In genomic region chr6:34132486-34133185, GRCh38 we compare ENCODE assay signal across 8 cellular contexts. TPM values are rescaled to one million over a fixed set of nuclear protein-coding genes. Genes with fewer than 3 reads are reported as not detected.
DNase-seq lines count a peak whose midpoint lies in the region; ATAC-seq and TF ChIP-seq lines count a peak whose summit lies in the region.

No MANE protein-coding gene starts in this region.

- no peak overlapping the region for H3K4me3 ChIP-seq in Jurkat, Clone E6-1 (ENCODE audit: low read length)
- H3K4me3 ChIP-seq in coronary artery: no peak overlapping the region

- no peak overlapping the region for H3K27ac Mint-ChIP-seq in activated CD4-positive, alpha-beta memory T cell treated with anti-CD3 and anti-CD28 coated beads, Interleukin-2, amount 10 ng/mL, durations not matched to agents 7 days and 5 days

- TF ChIP-seq CTCF in coronary artery (IDR thresholded peaks at IDR 0.05): no peak

- H3K4me3 Mint-ChIP-seq in activated CD4-positive, alpha-beta memory T cell treated with anti-CD3 and anti-CD28 coated beads, Interleukin-2, amount 10 ng/mL, durations not matched to agents 7 days and 5 days: no peak overlapping the region

- CTCF ChIA-PET in activated CD4-positive, alpha-beta memory T cell treated with anti-CD3 and anti-CD28 coated beads, Interleukin-2, amount 10 ng/mL, durations not matched to agents 7 days and 5 days (lab: Charles Lee): no interaction called here

- peaks cover 22% of the 10 kb centered on the region for H3K27me3 Mint-ChIP-seq in activated CD4-positive, alpha-beta memory T cell treated with anti-CD3 and anti-CD28 coated beads, Interleukin-2, amount 10 ng/mL, durations not matched to agents 7 days and 5 days

- no peaks in the 10 kb centered on the region for H3K9me3 Mint-ChIP-seq in activated CD4-positive, alpha-beta memory T cell treated with anti-CD3 and anti-CD28 coated beads, Interleukin-2, amount 10 ng/mL, durations not matched to agents 7 days and 5 days

- no peaks in the 10 kb centered on the region for H3K36me3 Mint-ChIP-seq in activated CD4-positive, alpha-beta memory T cell treated with anti-CD3 and anti-CD28 coated beads, Interleukin-2, amount 10 ng/mL, durations not matched to agents 7 days and 5 days (ENCODE audit: low read depth)

- no peak for ATAC-seq in HG03039 (IDR thresholded peaks at IDR 0.05; ENCODE audit: unreplicated experiment)
- no peak for ATAC-seq in GM21423 (IDR thresholded peaks at IDR 0.05; ENCODE audit: unreplicated experiment)

- no peaks in the 10 kb centered on the region for H3K4me1 Mint-ChIP-seq in activated CD4-positive, alpha-beta memory T cell treated with anti-CD3 and anti-CD28 coated beads, Interleukin-2, amount 10 ng/mL, durations not matched to agents 7 days and 5 days

- DNase-seq in DMS153 treated with DMSO at 0.1 percent for 48 hours (lab: John Stamatoyannopoulos, UW; ENCODE audit: unreplicated experiment): peak; percentile 66
- DNase-seq in Jurkat, Clone E6-1 (ENCODE audit: low read depth, low spot score): peak; percentile 61
- DNase-seq in activated CD4-positive, alpha-beta memory T cell treated with anti-CD3 and anti-CD28 coated beads, Interleukin-2, amount 10 ng/mL, durations not matched to agents 7 days and 5 days: peak; percentile 39
- peak; percentile 15 for DNase-seq in iris pigment epithelial cell (ENCODE audit: low read depth)
- no peak for DNase-seq in DMS79 (lab: John Stamatoyannopoulos, UW)
- no peak for DNase-seq in coronary artery (ENCODE audit: low spot score)

- no peak overlapping the region for H3K27ac ChIP-seq in coronary artery

- POLR2A ChIA-PET in activated CD4-positive, alpha-beta memory T cell treated with anti-CD3 and anti-CD28 coated beads, Interleukin-2, amount 10 ng/mL, durations not matched to agents 7 days and 5 days (lab: Charles Lee): no interaction called here

RNA-seq across cellular contexts. Expression of gene GRM4, which starts 13.3 kb away (rescaled TPM):
- polyA plus RNA-seq in Jurkat, Clone E6-1 (2012; ENCODE audit: insufficient read depth, insufficient read length): 1.8 TPM
- not detected for total RNA-seq in activated CD4-positive, alpha-beta memory T cell treated with anti-CD3 and anti-CD28 coated beads, Interleukin-2, amount 10 ng/mL, durations not matched to agents 7 days and 5 days

Comparison
In these comparisons a context has a peak if more than half of its experiments do, and no peak if none do; other contexts are left out.
1. DNase-seq: peak in DMS153 treated with DMSO at 0.1 percent for 48 hours (single experiment), Jurkat, Clone E6-1 (single experiment), activated CD4-positive, alpha-beta memory T cell treated with anti-CD3 and anti-CD28 coated beads, Interleukin-2, amount 10 ng/mL, durations not matched to agents 7 days and 5 days (single experiment) and iris pigment epithelial cell (single experiment); none in DMS79 (single experiment) and coronary artery (single experiment).